In the genomic region with DNA sequence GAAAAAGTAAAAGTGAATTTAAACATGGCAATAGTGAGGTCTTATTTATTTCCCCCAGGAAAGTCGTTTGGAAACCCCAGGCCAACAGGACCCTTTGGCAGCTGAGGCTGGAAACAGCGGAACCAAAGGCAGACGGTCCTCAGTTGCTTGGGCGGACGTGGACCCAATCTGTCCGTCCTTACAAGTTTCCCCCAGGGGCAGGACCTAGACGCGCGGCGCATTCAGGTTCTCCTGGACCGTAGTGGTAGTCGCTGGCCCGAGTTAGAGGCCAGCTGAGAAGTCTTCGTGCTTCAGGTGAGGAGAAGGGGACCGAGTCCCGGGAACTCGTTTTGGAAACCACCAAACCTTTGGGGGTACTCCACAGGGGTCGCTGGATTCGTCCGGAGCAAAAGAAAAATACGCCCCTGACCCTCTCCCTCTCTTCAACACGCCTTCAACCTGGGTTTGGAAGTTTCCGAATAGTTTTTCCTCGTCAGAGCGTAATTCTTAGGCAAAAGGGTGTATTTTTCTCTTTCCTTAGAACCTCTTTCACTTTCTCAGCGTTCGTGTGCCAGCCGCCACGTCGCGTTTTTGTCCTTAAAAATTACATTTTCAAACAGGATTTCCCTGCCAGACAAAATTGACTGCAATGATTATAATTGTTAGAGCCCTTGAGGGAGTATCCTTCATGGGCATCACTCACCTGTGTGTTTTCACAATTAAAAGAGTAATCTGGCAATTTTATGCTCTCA, we compare ENCODE assay signal across 1 cellular context.
TF ChIP-seq lines count a peak whose summit lies in the region.

No MANE protein-coding gene starts in this region.

TF ChIP-seq in HepG2, 621 proteins besides CTCF, POLR2A, EP300 and RAD21 (continued from another document and continues in another):
- TF ChIP-seq, protein P1, sequence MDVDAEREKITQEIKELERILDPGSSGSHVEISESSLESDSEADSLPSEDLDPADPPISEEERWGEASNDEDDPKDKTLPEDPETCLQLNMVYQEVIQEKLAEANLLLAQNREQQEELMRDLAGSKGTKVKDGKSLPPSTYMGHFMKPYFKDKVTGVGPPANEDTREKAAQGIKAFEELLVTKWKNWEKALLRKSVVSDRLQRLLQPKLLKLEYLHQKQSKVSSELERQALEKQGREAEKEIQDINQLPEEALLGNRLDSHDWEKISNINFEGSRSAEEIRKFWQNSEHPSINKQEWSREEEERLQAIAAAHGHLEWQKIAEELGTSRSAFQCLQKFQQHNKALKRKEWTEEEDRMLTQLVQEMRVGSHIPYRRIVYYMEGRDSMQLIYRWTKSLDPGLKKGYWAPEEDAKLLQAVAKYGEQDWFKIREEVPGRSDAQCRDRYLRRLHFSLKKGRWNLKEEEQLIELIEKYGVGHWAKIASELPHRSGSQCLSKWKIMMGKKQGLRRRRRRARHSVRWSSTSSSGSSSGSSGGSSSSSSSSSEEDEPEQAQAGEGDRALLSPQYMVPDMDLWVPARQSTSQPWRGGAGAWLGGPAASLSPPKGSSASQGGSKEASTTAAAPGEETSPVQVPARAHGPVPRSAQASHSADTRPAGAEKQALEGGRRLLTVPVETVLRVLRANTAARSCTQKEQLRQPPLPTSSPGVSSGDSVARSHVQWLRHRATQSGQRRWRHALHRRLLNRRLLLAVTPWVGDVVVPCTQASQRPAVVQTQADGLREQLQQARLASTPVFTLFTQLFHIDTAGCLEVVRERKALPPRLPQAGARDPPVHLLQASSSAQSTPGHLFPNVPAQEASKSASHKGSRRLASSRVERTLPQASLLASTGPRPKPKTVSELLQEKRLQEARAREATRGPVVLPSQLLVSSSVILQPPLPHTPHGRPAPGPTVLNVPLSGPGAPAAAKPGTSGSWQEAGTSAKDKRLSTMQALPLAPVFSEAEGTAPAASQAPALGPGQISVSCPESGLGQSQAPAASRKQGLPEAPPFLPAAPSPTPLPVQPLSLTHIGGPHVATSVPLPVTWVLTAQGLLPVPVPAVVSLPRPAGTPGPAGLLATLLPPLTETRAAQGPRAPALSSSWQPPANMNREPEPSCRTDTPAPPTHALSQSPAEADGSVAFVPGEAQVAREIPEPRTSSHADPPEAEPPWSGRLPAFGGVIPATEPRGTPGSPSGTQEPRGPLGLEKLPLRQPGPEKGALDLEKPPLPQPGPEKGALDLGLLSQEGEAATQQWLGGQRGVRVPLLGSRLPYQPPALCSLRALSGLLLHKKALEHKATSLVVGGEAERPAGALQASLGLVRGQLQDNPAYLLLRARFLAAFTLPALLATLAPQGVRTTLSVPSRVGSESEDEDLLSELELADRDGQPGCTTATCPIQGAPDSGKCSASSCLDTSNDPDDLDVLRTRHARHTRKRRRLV (CRISPR knock-in tag; IDR thresholded peaks at IDR 0.05) = no peak
- TF ChIP-seq CBX2 (IDR thresholded peaks at IDR 0.05; ENCODE audit: low read depth, low read length) (no peak), CBX2 (CRISPR knock-in tag; IDR thresholded peaks at IDR 0.05; ENCODE audit: low read depth) (no peak), TAF15 (IDR thresholded peaks at IDR 0.05; ENCODE audit: low read depth, low read length, poor library complexity, severe bottlenecking) (no peak), REPIN1 (CRISPR knock-in tag; IDR thresholded peaks at IDR 0.05; ENCODE audit: borderline replicate concordance, low read depth) (peak; percentile 90; the same call in 1 of the 2 replicates), ELF4 (CRISPR knock-in tag; IDR thresholded peaks at IDR 0.05; ENCODE audit: borderline replicate concordance) (no peak), NPAS2 (CRISPR knock-in tag; IDR thresholded peaks at IDR 0.05; ENCODE audit: borderline replicate concordance) (no peak), RBFOX2 (IDR thresholded peaks at IDR 0.05; ENCODE audit: low read depth, low read length) (peak; percentile 55), ZNF713 (CRISPR knock-in tag; IDR thresholded peaks at IDR 0.05) (no peak), CREM (IDR thresholded peaks at IDR 0.05) (peak; percentile 70), CREM (CRISPR knock-in tag; IDR thresholded peaks at IDR 0.05) (no peak), ZFX (CRISPR knock-in tag; IDR thresholded peaks at IDR 0.05; ENCODE audit: low read depth) (peak; percentile 97), PCBP1 (IDR thresholded peaks at IDR 0.05; ENCODE audit: borderline replicate concordance, low read depth, low read length) (no peak), PTBP1 (IDR thresholded peaks at IDR 0.05; ENCODE audit: low read depth, low read length, poor library complexity, severe bottlenecking) (no peak), TOPORS (CRISPR knock-in tag; IDR thresholded peaks at IDR 0.05) (peak; percentile 45; the same call in 1 of the 2 replicates), ZNF501 (CRISPR knock-in tag; IDR thresholded peaks at IDR 0.05) (peak; percentile 94), MEIS1 (CRISPR knock-in tag; IDR thresholded peaks at IDR 0.05; ENCODE audit: borderline replicate concordance) (no peak), ZSCAN12 (CRISPR knock-in tag; IDR thresholded peaks at IDR 0.05) (0 out of 2 replicates have a peak, but pooled peaks have one; percentile 69), MIER2 (CRISPR knock-in tag; IDR thresholded peaks at IDR 0.05) (0 out of 2 replicates have a peak, but pooled peaks have one; percentile 49), ZNF607 (CRISPR knock-in tag; IDR thresholded peaks at IDR 0.05; ENCODE audit: borderline replicate concordance) (peak; percentile 79; the same call in 1 of the 2 replicates), NCOA2 (CRISPR knock-in tag; IDR thresholded peaks at IDR 0.05) (peak; percentile 69), HOXA5 (CRISPR knock-in tag; IDR thresholded peaks at IDR 0.05) (peak; percentile 92), KMT2A (CRISPR knock-in tag; IDR thresholded peaks at IDR 0.05) (peak; percentile 100), NFIC (IDR thresholded peaks at IDR 0.05; ENCODE audit: low read length) (peak; percentile 73), FOXK1 (CRISPR knock-in tag; IDR thresholded peaks at IDR 0.05; ENCODE audit: borderline replicate concordance, low read depth) (peak; percentile 96; the same call in 1 of the 2 replicates), ZNF337 (CRISPR knock-in tag; IDR thresholded peaks at IDR 0.05; ENCODE audit: borderline replicate concordance, low read depth) (no peak), SALL2 (CRISPR knock-in tag; IDR thresholded peaks at IDR 0.05) (peak; percentile 98), ZFP90 (CRISPR knock-in tag; IDR thresholded peaks at IDR 0.05; ENCODE audit: borderline replicate concordance) (peak; percentile 95), ZNF234 (CRISPR knock-in tag; conservative IDR thresholded peaks at IDR 0.05) (no peak), ZBTB42 (CRISPR knock-in tag; IDR thresholded peaks at IDR 0.05) (no peak), ZBTB20 (CRISPR knock-in tag; IDR thresholded peaks at IDR 0.05; ENCODE audit: borderline replicate concordance, low read depth) (peak; percentile 86; the same call in 1 of the 2 replicates), RXRB (CRISPR knock-in tag; IDR thresholded peaks at IDR 0.05; ENCODE audit: borderline replicate concordance) (peak; percentile 83), NCOR1 (IDR thresholded peaks at IDR 0.05; ENCODE audit: borderline replicate concordance, low read length) (peak; percentile 39; the same call in 1 of the 2 replicates), PLRG1 (conservative IDR thresholded peaks at IDR 0.05) (no peak), HMGA1 (CRISPR knock-in tag; conservative IDR thresholded peaks at IDR 0.05) (no peak), ZNF431 (CRISPR knock-in tag; IDR thresholded peaks at IDR 0.05; ENCODE audit: borderline replicate concordance, low read depth) (peak; percentile 92), ZNF839 (CRISPR knock-in tag; IDR thresholded peaks at IDR 0.05; ENCODE audit: borderline replicate concordance) (no peak), ZNF33A (CRISPR knock-in tag; IDR thresholded peaks at IDR 0.05; ENCODE audit: borderline replicate concordance) (no peak), ZNF891 (CRISPR knock-in tag; IDR thresholded peaks at IDR 0.05) (peak; percentile 94), NR1H2 (CRISPR knock-in tag; IDR thresholded peaks at IDR 0.05; ENCODE audit: borderline replicate concordance, low read depth) (no peak), ZNF800 (CRISPR knock-in tag; IDR thresholded peaks at IDR 0.05) (peak; percentile 70; the same call in 1 of the 2 replicates), TCF7L2 (IDR thresholded peaks at IDR 0.05; ENCODE audit: low read depth, low read length) (no peak), RFX1 (IDR thresholded peaks at IDR 0.05) (no peak), ARNTL (CRISPR knock-in tag; IDR thresholded peaks at IDR 0.05) (0 out of 2 replicates have a peak, but pooled peaks have one; percentile 28), FOSL1 (CRISPR knock-in tag; IDR thresholded peaks at IDR 0.05; ENCODE audit: borderline replicate concordance) (no peak), ISL2 (CRISPR knock-in tag; IDR thresholded peaks at IDR 0.05) (peak; percentile 85), MAF1 (CRISPR knock-in tag; IDR thresholded peaks at IDR 0.05; ENCODE audit: borderline replicate concordance) (peak; percentile 89; the same call in 1 of the 2 replicates), ATM (IDR thresholded peaks at IDR 0.05; ENCODE audit: borderline replicate concordance) (no peak), ZBTB43 (CRISPR knock-in tag; conservative IDR thresholded peaks at IDR 0.05) (0 out of 2 replicates have a peak, but pooled peaks have one; percentile 38), HNF4A (CRISPR knock-in tag; IDR thresholded peaks at IDR 0.05) (peak; percentile 69), GATA4 (IDR thresholded peaks at IDR 0.05; ENCODE audit: borderline replicate concordance, low read depth) (peak; percentile 68; the same call in 1 of the 2 replicates), ZNF235 (CRISPR knock-in tag; IDR thresholded peaks at IDR 0.05; ENCODE audit: borderline replicate concordance) (no peak), TBL1XR1 (IDR thresholded peaks at IDR 0.05; ENCODE audit: borderline replicate concordance, low read length, partially characterized antibody) (peak; percentile 82), MAFK (conservative IDR thresholded peaks at IDR 0.05 in 1 of 2, IDR thresholded peaks at IDR 0.05 in 1 of 2; ENCODE audit: low read length in 2 of 2) (no peak)
- TF ChIP-seq, protein P2, sequence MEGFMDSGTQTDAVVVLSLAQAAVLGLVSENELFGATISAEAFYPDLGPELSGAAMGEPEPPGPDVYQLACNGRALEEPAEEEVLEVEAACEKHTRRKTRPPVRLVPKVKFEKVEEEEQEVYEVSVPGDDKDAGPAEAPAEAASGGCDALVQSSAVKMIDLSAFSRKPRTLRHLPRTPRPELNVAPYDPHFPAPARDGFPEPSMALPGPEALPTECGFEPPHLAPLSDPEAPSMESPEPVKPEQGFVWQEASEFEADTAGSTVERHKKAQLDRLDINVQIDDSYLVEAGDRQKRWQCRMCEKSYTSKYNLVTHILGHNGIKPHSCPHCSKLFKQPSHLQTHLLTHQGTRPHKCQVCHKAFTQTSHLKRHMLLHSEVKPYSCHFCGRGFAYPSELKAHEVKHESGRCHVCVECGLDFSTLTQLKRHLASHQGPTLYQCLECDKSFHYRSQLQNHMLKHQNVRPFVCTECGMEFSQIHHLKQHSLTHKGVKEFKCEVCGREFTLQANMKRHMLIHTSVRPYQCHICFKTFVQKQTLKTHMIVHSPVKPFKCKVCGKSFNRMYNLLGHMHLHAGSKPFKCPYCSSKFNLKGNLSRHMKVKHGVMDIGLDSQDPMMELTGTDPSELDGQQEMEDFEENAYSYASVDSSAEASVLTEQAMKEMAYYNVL (CRISPR knock-in tag; IDR thresholded peaks at IDR 0.05; ENCODE audit: borderline replicate concordance) = no peak
- TF ChIP-seq, protein P3, sequence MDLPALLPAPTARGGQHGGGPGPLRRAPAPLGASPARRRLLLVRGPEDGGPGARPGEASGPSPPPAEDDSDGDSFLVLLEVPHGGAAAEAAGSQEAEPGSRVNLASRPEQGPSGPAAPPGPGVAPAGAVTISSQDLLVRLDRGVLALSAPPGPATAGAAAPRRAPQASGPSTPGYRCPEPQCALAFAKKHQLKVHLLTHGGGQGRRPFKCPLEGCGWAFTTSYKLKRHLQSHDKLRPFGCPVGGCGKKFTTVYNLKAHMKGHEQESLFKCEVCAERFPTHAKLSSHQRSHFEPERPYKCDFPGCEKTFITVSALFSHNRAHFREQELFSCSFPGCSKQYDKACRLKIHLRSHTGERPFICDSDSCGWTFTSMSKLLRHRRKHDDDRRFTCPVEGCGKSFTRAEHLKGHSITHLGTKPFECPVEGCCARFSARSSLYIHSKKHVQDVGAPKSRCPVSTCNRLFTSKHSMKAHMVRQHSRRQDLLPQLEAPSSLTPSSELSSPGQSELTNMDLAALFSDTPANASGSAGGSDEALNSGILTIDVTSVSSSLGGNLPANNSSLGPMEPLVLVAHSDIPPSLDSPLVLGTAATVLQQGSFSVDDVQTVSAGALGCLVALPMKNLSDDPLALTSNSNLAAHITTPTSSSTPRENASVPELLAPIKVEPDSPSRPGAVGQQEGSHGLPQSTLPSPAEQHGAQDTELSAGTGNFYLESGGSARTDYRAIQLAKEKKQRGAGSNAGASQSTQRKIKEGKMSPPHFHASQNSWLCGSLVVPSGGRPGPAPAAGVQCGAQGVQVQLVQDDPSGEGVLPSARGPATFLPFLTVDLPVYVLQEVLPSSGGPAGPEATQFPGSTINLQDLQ (CRISPR knock-in tag; IDR thresholded peaks at IDR 0.05) = no peak; the same call in 1 of the 2 replicates
